Comparison of ENCODE assay signal across 15 cellular contexts in the genomic region with DNA sequence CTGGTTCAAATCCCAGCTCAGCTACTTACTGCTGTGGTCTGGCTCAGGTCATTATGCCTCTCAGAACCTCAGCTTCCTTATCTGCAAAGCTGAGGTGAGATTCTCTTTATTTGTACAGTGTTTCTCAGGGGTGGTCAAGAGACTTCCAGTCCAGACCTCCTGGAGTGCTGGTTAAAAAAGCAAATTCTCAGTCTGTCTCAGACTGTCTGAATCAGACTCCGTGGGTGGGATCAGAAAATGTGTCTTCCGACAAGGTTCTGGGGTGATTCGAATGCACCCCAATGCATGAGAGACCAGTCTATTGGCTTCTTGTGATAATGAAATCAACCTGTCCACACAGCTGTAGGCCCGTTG.
DNase-seq lines count a peak whose midpoint lies in the region; ATAC-seq and TF ChIP-seq lines count a peak whose summit lies in the region.
"Had no signal": no experiment of that assay in that cellular context is flagged by ENCODE, and none has a peak within 500 bp of the region (broad histone marks: within the 10 kb centered on the region; RNA-seq: fewer than 3 reads in every experiment).

No MANE protein-coding gene starts in this region.

- H3K9me3 Mint-ChIP-seq in effector memory CD8-positive, alpha-beta T cell = no peaks in the 10 kb centered on the region
- no peaks in the 10 kb centered on the region for H3K9me3 Mint-ChIP-seq in CD8-positive, alpha-beta memory T cell
- H3K9me3 Mint-ChIP-seq: CD14-positive monocyte had no signal

- TF ChIP-seq CTCF in NB4 (IDR thresholded peaks at IDR 0.05; ENCODE audit: low read depth, low read length) = no peak
- no peak for TF ChIP-seq CTCF in astrocyte of the spinal cord (IDR thresholded peaks at IDR 0.05; ENCODE audit: low read depth, low read length)

- POLR2A ChIA-PET in CD8-positive, alpha-beta memory T cell (lab: Charles Lee) = no interaction called here

- no peak for TF ChIP-seq POLR2A in NB4 (IDR thresholded peaks at IDR 0.05; ENCODE audit: extremely low read depth, insufficient read length)

- DNase-seq in NB4 (ENCODE audit: low read depth) (peak; percentile 14), astrocyte of the spinal cord (ENCODE audit: low read depth, low spot score) (peak; percentile 50), non-pigmented ciliary epithelial cell (ENCODE audit: low read depth) (peak; percentile 27), GM19240 (ENCODE audit: insufficient read length, low spot score) (no peak)
- DNase-seq in effector memory CD8-positive, alpha-beta T cell = no peak
- DNase-seq in CD8-positive, alpha-beta memory T cell = no peak
- DNase-seq: NCI-H1417, NCI-H187, SK-N-SH had no signal

- H3K9ac ChIP-seq in BLaER1 treated with 17β-estradiol and CSF1 and Interleukin-3, amounts not matched to agents 10 nM and 100 nM = no peak overlapping the region
- H3K9ac ChIP-seq: GM23248, SK-N-SH had no signal

- no peaks in the 10 kb centered on the region for H4K20me1 ChIP-seq in BLaER1 treated with 17β-estradiol and CSF1 and Interleukin-3, amounts not matched to agents 10 nM and 100 nM

- H3K4me2 ChIP-seq in BLaER1 treated with 17β-estradiol and CSF1 and Interleukin-3, amounts not matched to agents 10 nM and 100 nM = peak overlapping the region; percentile 58 to 77 (median 66)
- H3K4me2 ChIP-seq: SK-N-SH had no signal

- ATAC-seq in GM18517 (IDR thresholded peaks at IDR 0.05; ENCODE audit: unreplicated experiment) = no peak
- ATAC-seq in effector memory CD8-positive, alpha-beta T cell (replicated peaks) = no peak

- peaks cover 22 to 50% (median 46%) of the 10 kb centered on the region in 10 experiments for H3K4me1 ChIP-seq in BLaER1 treated with 17β-estradiol and CSF1 and Interleukin-3, amounts not matched to agents 10 nM and 100 nM
- H3K4me1 ChIP-seq in CD8-positive, alpha-beta memory T cell (ENCODE audit: insufficient read depth, low read length) = no peaks in the 10 kb centered on the region
- H3K4me1 ChIP-seq: HAP-1 had no signal

- no peak overlapping the region for H3K4me3 Mint-ChIP-seq in effector memory CD8-positive, alpha-beta T cell
- H3K4me3 Mint-ChIP-seq in CD8-positive, alpha-beta memory T cell = no peak overlapping the region
- H3K4me3 Mint-ChIP-seq: CD14-positive monocyte had no signal

- CTCF ChIA-PET in CD8-positive, alpha-beta memory T cell (lab: Charles Lee) = no interaction called here

- no peaks in the 10 kb centered on the region for H3K36me3 ChIP-seq in BLaER1 treated with 17β-estradiol and CSF1 and Interleukin-3, amounts not matched to agents 10 nM and 100 nM
- H3K36me3 ChIP-seq in CD8-positive, alpha-beta memory T cell (ENCODE audit: insufficient read depth, low read length) = no peaks in the 10 kb centered on the region
- H3K36me3 ChIP-seq: HAP-1 had no signal

- no peak overlapping the region for H3K27ac Mint-ChIP-seq in effector memory CD8-positive, alpha-beta T cell
- no peak overlapping the region for H3K27ac Mint-ChIP-seq in CD8-positive, alpha-beta memory T cell
- H3K27ac Mint-ChIP-seq: CD14-positive monocyte had no signal

- no peaks in the 10 kb centered on the region for H3K36me3 Mint-ChIP-seq in effector memory CD8-positive, alpha-beta T cell (ENCODE audit: insufficient read depth)
- H3K36me3 Mint-ChIP-seq in CD8-positive, alpha-beta memory T cell = no peaks in the 10 kb centered on the region
- H3K36me3 Mint-ChIP-seq: CD14-positive monocyte had no signal

- peaks cover 29 to 40% of the 10 kb centered on the region in 2 donors for H3K27me3 Mint-ChIP-seq in effector memory CD8-positive, alpha-beta T cell
- peaks cover 11 to 15% of the 10 kb centered on the region in 2 donors for H3K27me3 Mint-ChIP-seq in CD8-positive, alpha-beta memory T cell

- no peak overlapping the region for H3K4me3 ChIP-seq in BLaER1 treated with 17β-estradiol and CSF1 and Interleukin-3, amounts not matched to agents 10 nM and 100 nM
- H3K4me3 ChIP-seq in NB4 (ENCODE audit: low read depth, low read length) = no peak overlapping the region
- no peak overlapping the region for H3K4me3 ChIP-seq in astrocyte of the spinal cord (ENCODE audit: low read depth, low read length)
- H3K4me3 ChIP-seq in CD8-positive, alpha-beta memory T cell (ENCODE audit: low read length) = no peak overlapping the region
- H3K4me3 ChIP-seq: GM23248, HAP-1, K562 had no signal

- H3K4me1 Mint-ChIP-seq in effector memory CD8-positive, alpha-beta T cell (ENCODE audit: low read depth in 2 of 2) = peaks cover 0 to 5% of the 10 kb centered on the region in 2 donors
- no peaks in the 10 kb centered on the region for H3K4me1 Mint-ChIP-seq in CD8-positive, alpha-beta memory T cell

- in situ Hi-C loops in astrocyte of the spinal cord (cut with HindIII; ENCODE audit: low sequenced_read_pairs) = no loop called here

- no peaks in the 10 kb centered on the region for H3K27me3 ChIP-seq in BLaER1 treated with 17β-estradiol and CSF1 and Interleukin-3, amounts not matched to agents 10 nM and 100 nM
- H3K27me3 ChIP-seq in CD8-positive, alpha-beta memory T cell (ENCODE audit: insufficient read depth, low read length, poor library complexity, severe bottlenecking) = no peaks in the 10 kb centered on the region

- no peak overlapping the region for H3K27ac ChIP-seq in BLaER1 treated with 17β-estradiol and CSF1 and Interleukin-3, amounts not matched to agents 10 nM and 100 nM
- H3K27ac ChIP-seq in CD8-positive, alpha-beta memory T cell (ENCODE audit: low read depth, low read length) = no peak overlapping the region
- H3K27ac ChIP-seq: GM23248 had no signal

- H3K9me3 ChIP-seq in BLaER1 treated with 17β-estradiol and CSF1 and Interleukin-3, amounts not matched to agents 10 nM and 100 nM (replicated peaks in 1 of 11) = peaks cover 0 to 2% (median 0%) of the 10 kb centered on the region in 11 experiments; a peak in 1 of 22 replicates
- H3K9me3 ChIP-seq in CD8-positive, alpha-beta memory T cell (ENCODE audit: low read length) = no peaks in the 10 kb centered on the region
- H3K9me3 ChIP-seq: HAP-1, SK-N-SH had no signal

Comparison
In these comparisons a context has a peak if more than half of its experiments do, and no peak if none do; other contexts are left out.
1. DNase-seq: peak in NB4 (single experiment), astrocyte of the spinal cord (single experiment) and non-pigmented ciliary epithelial cell (single experiment); none in effector memory CD8-positive, alpha-beta T cell (0 of 3), CD8-positive, alpha-beta memory T cell (0 of 5) and GM19240 (single experiment).